Comparison of ENCODE assay signal across 9 cellular contexts in the genomic region with DNA sequence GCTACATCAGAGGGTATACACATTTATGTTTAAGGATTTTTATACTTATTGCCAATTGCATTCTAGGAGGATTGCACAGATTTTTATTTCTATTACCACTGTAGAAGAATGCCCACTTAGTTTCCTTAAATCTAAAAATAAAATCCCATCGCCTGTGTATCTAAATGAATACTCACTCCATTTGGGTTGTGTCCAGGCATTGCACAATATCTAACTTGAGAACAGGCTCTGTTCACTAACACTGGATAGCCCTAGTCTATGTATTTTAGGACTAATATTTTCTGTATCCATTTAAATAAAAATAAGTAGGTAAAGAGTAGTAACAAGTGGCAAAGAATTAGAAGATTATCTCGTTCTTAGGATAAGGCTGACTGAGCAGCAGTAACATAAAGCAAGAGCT. TPM values are rescaled to one million over a fixed set of nuclear protein-coding genes. Genes with fewer than 3 reads are reported as not detected.
DNase-seq lines count a peak whose midpoint lies in the region; ATAC-seq and TF ChIP-seq lines count a peak whose summit lies in the region.
"Had no signal": no experiment of that assay in that cellular context is flagged by ENCODE, and none has a peak within 500 bp of the region (broad histone marks: within the 10 kb centered on the region; RNA-seq: fewer than 3 reads in every experiment).

No MANE protein-coding gene starts in this region.

- no peaks in the 10 kb centered on the region for H3K36me3 Mint-ChIP-seq in endodermal cell (ENCODE audit: low read depth)

- no peaks in the 10 kb centered on the region for H3K9me2 ChIP-seq in SK-N-SH

- H3K4me1 Mint-ChIP-seq in endodermal cell, result peaks cover 47% of the 10 kb centered on the region

- H2AFZ ChIP-seq in SK-N-SH (ENCODE audit: low read depth), result peak overlapping the region; percentile 68; the same call in 1 of the 2 replicates

- no peaks in the 10 kb centered on the region for H3K9me3 Mint-ChIP-seq in endodermal cell

- DNase-seq in SK-N-SH (no peak), endodermal cell (no peak), uterus (peak in 1 of 2 donors; percentile 91), RWPE1 (ENCODE audit: low spot score) (no peak), left lobe of liver (ENCODE audit: low spot score) (no peak)

- H3K27ac ChIP-seq in SK-N-SH (ENCODE audit: low read depth in 2 of 2, low read length in 1 of 2), result peak overlapping the region in 1 of 2 experiments; percentile 66; a peak in 2 of 4 replicates
- no peak overlapping the region for H3K27ac ChIP-seq in endodermal cell (ENCODE audit: low read depth, low read length)
- H3K27ac ChIP-seq in uterus, result peak overlapping the region; percentile 87 to 94
- H3K27ac ChIP-seq in RWPE1, result no peak overlapping the region
- H3K27ac ChIP-seq: C4-2B had no signal

- H3K9ac ChIP-seq in SK-N-SH, result peak overlapping the region; percentile 30; the same call in 1 of the 2 replicates
- no peak overlapping the region for H3K9ac ChIP-seq in endodermal cell (ENCODE audit: extremely low read depth, low read length, poor library complexity, severe bottlenecking)
- peak overlapping the region; percentile 22 for H3K9ac ChIP-seq in mucosa of stomach (ENCODE audit: low read length)

- H4K20me1 ChIP-seq in SK-N-SH (ENCODE audit: insufficient read depth), result no peaks in the 10 kb centered on the region

- H3K79me2 ChIP-seq in SK-N-SH (ENCODE audit: insufficient read depth), result no peaks in the 10 kb centered on the region

- 15% methylated on average over 2 of the region's 2 CpGs for WGBS in SK-N-SH (ENCODE audit: low lambda C conversion rate)
- 81 to 90% methylated on average over 2 of the region's 2 CpGs for WGBS in endodermal cell (ENCODE audit: insufficient coverage in 1 of 2, insufficient read length in 1 of 2), 2 experiments

- H3K9me3 ChIP-seq in SK-N-SH (no peaks in the 10 kb centered on the region), endodermal cell (ENCODE audit: control insufficient read depth, low read length) (no peaks in the 10 kb centered on the region), mucosa of stomach (ENCODE audit: control insufficient read depth, low read length) (no peaks in the 10 kb centered on the region), uterus (no peaks in the 10 kb centered on the region)

- H3F3A ChIP-seq in SK-N-SH (replicated peaks; ENCODE audit: insufficient read depth), result peaks cover 20% of the 10 kb centered on the region

- TF ChIP-seq POLR2A in uterus (IDR thresholded peaks at IDR 0.05), result no peak

- H3K4me3 ChIP-seq in SK-N-SH (ENCODE audit: low read depth in 2 of 2, low read length in 1 of 2), result no peak overlapping the region
- H3K4me3 ChIP-seq in endodermal cell (ENCODE audit: low read length), result no peak overlapping the region
- H3K4me3 ChIP-seq in mucosa of stomach (ENCODE audit: low read length), result no peak overlapping the region
- H3K4me3 ChIP-seq in uterus, result no peak overlapping the region

- H3K27me3 ChIP-seq in SK-N-SH (ENCODE audit: insufficient read depth) (no peaks in the 10 kb centered on the region), endodermal cell (ENCODE audit: control insufficient read depth, insufficient read depth, low read length, poor library complexity, severe bottlenecking) (no peaks in the 10 kb centered on the region), mucosa of stomach (ENCODE audit: control insufficient read depth, insufficient read depth, low read length) (no peaks in the 10 kb centered on the region), uterus (no peaks in the 10 kb centered on the region)

- peaks cover 7 to 31% of the 10 kb centered on the region in 2 experiments for H3K4me1 ChIP-seq in SK-N-SH (ENCODE audit: control insufficient read depth in 1 of 2, insufficient read depth in 2 of 2, low read depth in 1 of 2, low read length in 1 of 2)
- no peaks in the 10 kb centered on the region for H3K4me1 ChIP-seq in endodermal cell (ENCODE audit: control insufficient read depth, insufficient read depth, low read length)
- peaks cover 46% of the 10 kb centered on the region for H3K4me1 ChIP-seq in mucosa of stomach (ENCODE audit: control insufficient read depth, insufficient read depth, low read length)
- H3K4me1 ChIP-seq in uterus, result peaks cover 0 to 4% of the 10 kb centered on the region in 2 donors

- H3K27me3 Mint-ChIP-seq in endodermal cell (ENCODE audit: insufficient read depth), result no peaks in the 10 kb centered on the region

- peak overlapping the region; percentile 12 for H3K4me3 Mint-ChIP-seq in endodermal cell

- TF ChIP-seq RAD21 in SK-N-SH (IDR thresholded peaks at IDR 0.05; ENCODE audit: low read length), result no peak

- no peak for TF ChIP-seq EP300 in SK-N-SH (IDR thresholded peaks at IDR 0.05; ENCODE audit: borderline replicate concordance in 1 of 2, low read depth in 1 of 2, low read length in 1 of 2)

- TF ChIP-seq CTCF in SK-N-SH (IDR thresholded peaks at IDR 0.05) (no peak), endodermal cell (conservative IDR thresholded peaks at IDR 0.05) (no peak), uterus (IDR thresholded peaks at IDR 0.05) (no peak), RWPE1 (conservative IDR thresholded peaks at IDR 0.05; ENCODE audit: low read depth) (no peak)

- no peaks in the 10 kb centered on the region for H3K36me3 ChIP-seq in SK-N-SH (replicated peaks in 1 of 2; ENCODE audit: control insufficient read depth in 1 of 2, insufficient read depth in 2 of 2, low read length in 1 of 2)
- H3K36me3 ChIP-seq in endodermal cell (ENCODE audit: control insufficient read depth, insufficient read depth, low read length), result no peaks in the 10 kb centered on the region
- no peaks in the 10 kb centered on the region for H3K36me3 ChIP-seq in mucosa of stomach (ENCODE audit: control insufficient read depth, insufficient read depth, low read length)
- H3K36me3 ChIP-seq in uterus, result no peaks in the 10 kb centered on the region

- intact Hi-C loops in uterus (cut with DNase I; ENCODE audit: low total_unique reads), result no loop called here

- CTCF ChIA-PET in SK-N-SH (lab: Yijun Ruan, JAX), result interaction anchor here (1.3 kb wide), 1 partner anchor 253 kb away, joined by 3 read pairs; the partner anchor contains the start of gene BCO2
- CTCF ChIA-PET in RWPE1 (lab: Yijun Ruan, JAX), result no interaction called here

- POLR2A ChIA-PET in SK-N-SH (lab: Yijun Ruan, JAX) (no interaction called here), RWPE1 (lab: Yijun Ruan, JAX; ENCODE audit: low non-redundant PET) (no interaction called here)

- H3K4me2 ChIP-seq in SK-N-SH, result peak overlapping the region; percentile 63

- H3K27ac Mint-ChIP-seq in endodermal cell, result peak overlapping the region; percentile 83

- ATAC-seq in SK-N-SH treated with all-trans-retinoic acid at 6 μM for 48 hours (no peak), HG03520 (IDR thresholded peaks at IDR 0.05; ENCODE audit: unreplicated experiment) (no peak), left lobe of liver (no peak)

TF ChIP-seq in SK-N-SH, 30 proteins besides CTCF, POLR2A, EP300 and RAD21 (continues in another document):
- TF ChIP-seq NFIC (IDR thresholded peaks at IDR 0.05; ENCODE audit: borderline replicate concordance), result 0 out of 2 replicates have a peak, but pooled peaks have one; percentile 5

TF ChIP-seq in SK-N-SH treated with all-trans-retinoic acid at 6 μM for 48 hours, 23 proteins besides CTCF, POLR2A, EP300 and RAD21 (continues in another document):
- no peak for TF ChIP-seq ZFP3 (CRISPR knock-in tag; IDR thresholded peaks at IDR 0.05)

RNA-seq across cellular contexts. Expression of gene C11orf52, which starts 4.1 kb away (rescaled TPM):
- polyA plus RNA-seq in SK-N-SH (2012; rRNA removed), result not detected in 2 replicates
- not detected in 2 replicates for polyA plus RNA-seq in SK-N-SH (2012; cell fraction: cytosol; rRNA removed)
- polyA plus RNA-seq in SK-N-SH (2012; cell fraction: nucleus; rRNA removed), result not detected in 2 replicates
- total RNA-seq in endodermal cell, result 1 to 10 TPM; 2.6 to 3.8 TPM
- 0.28 TPM for polyA plus RNA-seq in endodermal cell (2013, experiment 1 of 2)
- polyA plus RNA-seq in endodermal cell (2013, experiment 2 of 2), result 0.66 TPM
- 1 to 10 TPM in 2 of 4 donors, not detected in 2; 1.6 to 2.4 TPM for total RNA-seq in uterus
- total RNA-seq in left lobe of liver, result 11.8 TPM

RNA-seq across cellular contexts. Expression of gene HSPB2, which starts 10.3 kb away (rescaled TPM):
- polyA plus RNA-seq in SK-N-SH (2012; rRNA removed), result not detected in 2 replicates
- 0.03 TPM in 1 of 2 replicates, not detected in the other for polyA plus RNA-seq in SK-N-SH (2012; cell fraction: cytosol; rRNA removed)
- 0.13 TPM in 1 of 2 replicates, not detected in the other for polyA plus RNA-seq in SK-N-SH (2012; cell fraction: nucleus; rRNA removed)
- total RNA-seq in endodermal cell, result under 1 TPM; 0.20 to 0.33 TPM
- 0.57 TPM for polyA plus RNA-seq in endodermal cell (2013, experiment 1 of 2)
- not detected for polyA plus RNA-seq in endodermal cell (2013, experiment 2 of 2)
- 1 to 10 TPM in 1 of 4 donors, under 1 TPM in 1, not detected in 2; 0.21 to 5.2 TPM for total RNA-seq in uterus
- 0.13 TPM for total RNA-seq in left lobe of liver

RNA-seq across cellular contexts. Expression of gene CRYAB, which starts 11.2 kb away (rescaled TPM):
- 0.92 and 1.5 TPM in 2 replicates for polyA plus RNA-seq in SK-N-SH (2012; rRNA removed)
- polyA plus RNA-seq in SK-N-SH (2012; cell fraction: cytosol; rRNA removed), result 0.67 and 1.2 TPM in 2 replicates
- 0.29 and 1.8 TPM in 2 replicates for polyA plus RNA-seq in SK-N-SH (2012; cell fraction: nucleus; rRNA removed)
- total RNA-seq in endodermal cell, result 1 to 10 TPM in 1 of 2 donors, under 1 TPM in 1; 0.84 to 4.4 TPM
- polyA plus RNA-seq in endodermal cell (2013, experiment 1 of 2), result 1.4 TPM
- polyA plus RNA-seq in endodermal cell (2013, experiment 2 of 2), result 1.3 TPM
- 100 to 1,000 TPM in 1 of 4 donors, 10 to 100 TPM in 3; 19.9 to 179 (median 56.5) TPM for total RNA-seq in uterus
- 4.8 TPM for total RNA-seq in left lobe of liver

RNA-seq across cellular contexts. Expression of gene DIXDC1, which starts 14.3 kb away (rescaled TPM):
- polyA plus RNA-seq in SK-N-SH (2012; rRNA removed), result 5.3 and 6.8 TPM in 2 replicates
- polyA plus RNA-seq in SK-N-SH (2012; cell fraction: cytosol; rRNA removed), result 6.3 and 6.9 TPM in 2 replicates
- polyA plus RNA-seq in SK-N-SH (2012; cell fraction: nucleus; rRNA removed), result 5.9 and 9.3 TPM in 2 replicates
- 10 to 100 TPM; 12.0 to 14.5 TPM for total RNA-seq in endodermal cell
- polyA plus RNA-seq in endodermal cell (2013, experiment 1 of 2), result 19.3 TPM
- 18.9 TPM for polyA plus RNA-seq in endodermal cell (2013, experiment 2 of 2)
- total RNA-seq in uterus, result 10 to 100 TPM; 38.7 to 63.0 (median 51.4) TPM
- 7.2 TPM for total RNA-seq in left lobe of liver

RNA-seq across cellular contexts. Expression of gene CFAP68, which starts 43.5 kb away (rescaled TPM):
- 36.7 and 61.2 TPM in 2 replicates for polyA plus RNA-seq in SK-N-SH (2012; rRNA removed)
- 46.8 and 79.7 TPM in 2 replicates for polyA plus RNA-seq in SK-N-SH (2012; cell fraction: cytosol; rRNA removed)
- polyA plus RNA-seq in SK-N-SH (2012; cell fraction: nucleus; rRNA removed), result 18.1 and 22.1 TPM in 2 replicates
- 10 to 100 TPM; 11.6 to 12.7 TPM for total RNA-seq in endodermal cell
- polyA plus RNA-seq in endodermal cell (2013, experiment 1 of 2), result 38.3 TPM
- 30.1 TPM for polyA plus RNA-seq in endodermal cell (2013, experiment 2 of 2)
- total RNA-seq in uterus, result 10 to 100 TPM in 1 of 4 donors, 1 to 10 TPM in 2, under 1 TPM in 1; 0.29 to 22.8 (median 4.2) TPM
- total RNA-seq in left lobe of liver, result 12.5 TPM

Comparison
In these comparisons a context has a peak if more than half of its experiments do, and no peak if none do; other contexts are left out.
1. H3K27ac ChIP-seq: peak in uterus (2 of 2); none in endodermal cell (single experiment) and RWPE1 (single experiment).